23 cellular contexts compared by ENCODE assay signal in genomic region chr7:132941433-132941832, GRCh38.
"Had no signal": no experiment of that assay in that cellular context is flagged by ENCODE, and none has a peak within 500 bp of the region (broad histone marks: within the 10 kb centered on the region; RNA-seq: fewer than 3 reads in every experiment).

No MANE protein-coding gene starts in this region.

- H3K4me3 Mint-ChIP-seq: activated B cell treated with CpG ODN at 0.5 μM for 24 hours; activated CD8-positive, alpha-beta T cell treated with anti-CD3 and anti-CD28 coated beads for 36 hours; activated naive CD4-positive, alpha-beta T cell treated with anti-CD3 and anti-CD28 coated beads, Interleukin-2, amount 10 ng/mL, durations not matched to agents 7 days and 5 days; activated naive CD8-positive, alpha-beta T cell treated with anti-CD3 and anti-CD28 coated beads, Interleukin-2, amount 50 U/mL, for 24 hours; activated T-cell treated with anti-CD3 and anti-CD28 coated beads, Interleukin-2, amount 50 U/mL, for 4 hours; brain; nephron; T-helper 2 cell treated with Interferon-gamma antibody and Interleukin-4, amounts not matched to agents 5 μg/mL and 100 μg/mL, for 36 hours had no signal

- H3K36me3 ChIP-seq: left ventricle myocardium inferior, thoracic aorta, upper lobe of right lung had no signal

- H3K4me3 ChIP-seq: left ventricle myocardium inferior, thoracic aorta, upper lobe of right lung had no signal

- H3K27me3 ChIP-seq: upper lobe of right lung had no signal

- H3K27me3 Mint-ChIP-seq: activated B cell treated with CpG ODN at 0.5 μM for 24 hours; activated CD8-positive, alpha-beta T cell treated with anti-CD3 and anti-CD28 coated beads for 36 hours; activated naive CD4-positive, alpha-beta T cell treated with anti-CD3 and anti-CD28 coated beads, Interleukin-2, amount 10 ng/mL, durations not matched to agents 7 days and 5 days; activated naive CD8-positive, alpha-beta T cell treated with anti-CD3 and anti-CD28 coated beads, Interleukin-2, amount 50 U/mL, for 24 hours; brain had no signal

- H3K9me3 ChIP-seq: left ventricle myocardium inferior, thoracic aorta, upper lobe of right lung had no signal

- H3K36me3 Mint-ChIP-seq: brain had no signal

- H3K27ac Mint-ChIP-seq: activated B cell treated with CpG ODN at 0.5 μM for 24 hours; activated CD8-positive, alpha-beta T cell treated with anti-CD3 and anti-CD28 coated beads for 36 hours; activated naive CD4-positive, alpha-beta T cell treated with anti-CD3 and anti-CD28 coated beads, Interleukin-2, amount 10 ng/mL, durations not matched to agents 7 days and 5 days; activated naive CD8-positive, alpha-beta T cell treated with anti-CD3 and anti-CD28 coated beads, Interleukin-2, amount 50 U/mL, for 24 hours; brain; nephron; T-helper 2 cell treated with Interferon-gamma antibody and Interleukin-4, amounts not matched to agents 5 μg/mL and 100 μg/mL, for 36 hours had no signal

- DNase-seq: activated B cell treated with CpG ODN at 0.5 μM for 24 hours; activated CD4-positive, alpha-beta T cell treated with anti-CD3 and anti-CD28 coated beads for 4 hours; activated CD8-positive, alpha-beta T cell treated with anti-CD3 and anti-CD28 coated beads for 36 hours; activated effector memory CD4-positive, alpha-beta T cell treated with Interleukin-2 at 50 U/mL for 16 hours; activated naive CD4-positive, alpha-beta T cell treated with anti-CD3 and anti-CD28 coated beads, Interleukin-2, amount 10 ng/mL, durations not matched to agents 7 days and 5 days; activated naive CD8-positive, alpha-beta T cell treated with anti-CD3 and anti-CD28 coated beads, Interleukin-2, amount 50 U/mL, for 24 hours; activated T-cell treated with anti-CD3 and anti-CD28 coated beads, Interleukin-2, amount 50 U/mL, for 4 hours; anterior cingulate cortex; central memory CD4-positive, alpha-beta T cell; hypothalamus; left ventricle myocardium inferior; mammary epithelial cell; midbrain; occipital lobe; posterior cingulate gyrus; stimulated activated CD4-positive, alpha-beta T cell treated with anti-CD3 and anti-CD28 coated beads, Interleukin-2, amount 100 ng/mL, for 24 hours; upper lobe of right lung had no signal

- H3K4me1 Mint-ChIP-seq: activated naive CD4-positive, alpha-beta T cell treated with anti-CD3 and anti-CD28 coated beads, Interleukin-2, amount 10 ng/mL, durations not matched to agents 7 days and 5 days; nephron had no signal

- H3K4me1 ChIP-seq: upper lobe of right lung had no signal

- H3K27ac ChIP-seq: left ventricle myocardium inferior, thoracic aorta, upper lobe of right lung had no signal

- H3K9me3 Mint-ChIP-seq: activated B cell treated with CpG ODN at 0.5 μM for 24 hours; activated CD8-positive, alpha-beta T cell treated with anti-CD3 and anti-CD28 coated beads for 36 hours; activated naive CD4-positive, alpha-beta T cell treated with anti-CD3 and anti-CD28 coated beads, Interleukin-2, amount 10 ng/mL, durations not matched to agents 7 days and 5 days; activated naive CD8-positive, alpha-beta T cell treated with anti-CD3 and anti-CD28 coated beads, Interleukin-2, amount 50 U/mL, for 24 hours; activated T-cell treated with anti-CD3 and anti-CD28 coated beads, Interleukin-2, amount 50 U/mL, for 4 hours; brain; nephron; T-helper 2 cell treated with Interferon-gamma antibody and Interleukin-4, amounts not matched to agents 5 μg/mL and 100 μg/mL, for 36 hours had no signal

- FAIRE-seq: colon, frontal cortex had no signal
